In the genomic region with DNA sequence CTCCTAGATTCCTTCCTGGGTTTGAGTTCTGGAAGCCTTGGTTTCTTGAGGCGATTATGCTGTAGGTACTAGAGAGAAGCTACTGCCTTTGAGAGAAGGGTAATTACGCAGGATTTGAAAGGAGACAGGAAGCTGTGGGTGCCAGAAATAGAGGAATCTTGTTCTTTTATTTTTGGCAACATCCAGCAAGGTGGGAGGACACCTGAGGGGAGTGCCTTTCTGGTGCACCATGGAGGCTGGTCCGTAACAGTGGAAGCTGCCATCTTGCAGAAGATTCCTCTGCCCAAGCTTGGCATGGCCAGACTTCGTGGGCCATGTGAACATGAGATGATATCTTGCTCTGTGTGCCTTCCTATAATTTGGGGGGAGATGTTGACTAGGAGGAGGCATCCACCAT, we compare ENCODE assay signal across 13 cellular contexts.
A peak's percentile ranks its signal among the peaks of the same experiment; 100 is the strongest.
DNase-seq lines count a peak whose midpoint lies in the region; ATAC-seq and TF ChIP-seq lines count a peak whose summit lies in the region.
"Had no signal": no experiment of that assay in that cellular context is flagged by ENCODE, and none has a peak within 500 bp of the region (broad histone marks: within the 10 kb centered on the region; RNA-seq: fewer than 3 reads in every experiment).

No MANE protein-coding gene starts in this region.

- H3K79me2 ChIP-seq in OCI-LY3 (ENCODE audit: low read length), result no peaks in the 10 kb centered on the region

- intact Hi-C loops in spleen (cut with DNase I; ENCODE audit: low total_unique reads), result no loop called here

- H3K36me3 Mint-ChIP-seq in T-helper 1 cell treated with Interleukin-12 subunit alpha and Interleukin-12 subunit beta and Interleukin-4 antibody, amounts not matched to agents 30 μg/mL and 1 μg/mL, for 36 hours (ENCODE audit: low read depth), result peaks cover 18% of the 10 kb centered on the region

- no peaks in the 10 kb centered on the region for H3K27me3 ChIP-seq in OCI-LY3 (ENCODE audit: low read depth, low read length)
- no peaks in the 10 kb centered on the region for H3K27me3 ChIP-seq in spleen (replicated peaks in 1 of 7)

- H3K36me3 ChIP-seq in OCI-LY3 (replicated peaks; ENCODE audit: low read depth, low read length) (no peaks in the 10 kb centered on the region), spleen (no peaks in the 10 kb centered on the region)

- peak overlapping the region; percentile 59 for H3K4me3 ChIP-seq in OCI-LY3 (ENCODE audit: low read length)
- peak overlapping the region in 1 of 8 donors; percentile 39 for H3K4me3 ChIP-seq in spleen

- H3K9me3 ChIP-seq in OCI-LY3 (ENCODE audit: insufficient read depth, low read length) (no peaks in the 10 kb centered on the region), spleen (no peaks in the 10 kb centered on the region)

- no peak for DNase-seq in T-helper 1 cell
- no peak for DNase-seq in spleen
- DNase-seq in stimulated activated CD4-positive, alpha-beta T cell treated with anti-CD3 and anti-CD28 coated beads, Interleukin-4, amount 100 ng/mL, for 4 hours, result no peak
- no peak for DNase-seq in SIG-M5 treated with dmso at 0.1 percent for 504 hours (lab: John Stamatoyannopoulos, UW; ENCODE audit: unreplicated experiment)
- DNase-seq: activated CD4-positive, CD25-positive, alpha-beta regulatory T cell; effector CD8-positive, alpha-beta T cell; NCI-H2227 treated with DMSO at 0.1 percent for 48 hours; posterior cingulate gyrus had no signal

- H3K9ac ChIP-seq in OCI-LY3 (ENCODE audit: low read length), result peak overlapping the region; percentile 48; the same call in 1 of the 2 replicates

- H4K20me1 ChIP-seq in OCI-LY3 (ENCODE audit: insufficient read depth, low read length), result no peaks in the 10 kb centered on the region

- H3K27ac Mint-ChIP-seq in T-helper 1 cell treated with Interleukin-12 subunit alpha and Interleukin-12 subunit beta and Interleukin-4 antibody, amounts not matched to agents 30 μg/mL and 1 μg/mL, for 36 hours, result peak overlapping the region; percentile 80

- no peak overlapping the region for H3K4me3 Mint-ChIP-seq in T-helper 1 cell treated with Interleukin-12 subunit alpha and Interleukin-12 subunit beta and Interleukin-4 antibody, amounts not matched to agents 30 μg/mL and 1 μg/mL, for 36 hours

- peaks cover 48% of the 10 kb centered on the region for H3K4me1 Mint-ChIP-seq in T-helper 1 cell treated with Interleukin-12 subunit alpha and Interleukin-12 subunit beta and Interleukin-4 antibody, amounts not matched to agents 30 μg/mL and 1 μg/mL, for 36 hours (ENCODE audit: low read depth)

- WGBS in spleen, 5 donors, result 76 to 82% (median 80%) methylated on average over 4 of the region's 4 CpGs

- H3K27me3 Mint-ChIP-seq in T-helper 1 cell treated with Interleukin-12 subunit alpha and Interleukin-12 subunit beta and Interleukin-4 antibody, amounts not matched to agents 30 μg/mL and 1 μg/mL, for 36 hours (ENCODE audit: low read depth), result no peaks in the 10 kb centered on the region

- H3K4me2 ChIP-seq in OCI-LY3 (ENCODE audit: low read length), result peak overlapping the region; percentile 88

- H2AFZ ChIP-seq in OCI-LY3 (ENCODE audit: low read depth, low read length), result no peak overlapping the region

- ATAC-seq in GM21619 (IDR thresholded peaks at IDR 0.05; ENCODE audit: unreplicated experiment), result no peak

- TF ChIP-seq CTCF in OCI-LY3 (IDR thresholded peaks at IDR 0.05; ENCODE audit: low read depth, low read length), result no peak
- TF ChIP-seq CTCF in spleen (IDR thresholded peaks at IDR 0.05 in 8 of 11, conservative IDR thresholded peaks at IDR 0.05 in 3 of 11), result no peak

- peaks cover 39% of the 10 kb centered on the region for H3K4me1 ChIP-seq in OCI-LY3 (ENCODE audit: low read length)
- H3K4me1 ChIP-seq in spleen, result peaks cover 0 to 83% (median 36%) of the 10 kb centered on the region in 6 donors

- peaks cover 3% of the 10 kb centered on the region for H3K9me3 Mint-ChIP-seq in T-helper 1 cell treated with Interleukin-12 subunit alpha and Interleukin-12 subunit beta and Interleukin-4 antibody, amounts not matched to agents 30 μg/mL and 1 μg/mL, for 36 hours

- H3K27ac ChIP-seq in OCI-LY3 (ENCODE audit: low read length) (peak overlapping the region; percentile 60), cingulate gyrus (ENCODE audit: low read depth, low read length) (peak overlapping the region; percentile 4), spleen (peak overlapping the region; percentile 30 to 85 (median 72))
- H3K27ac ChIP-seq: 22Rv1 had no signal

- no peak for TF ChIP-seq POLR2A in spleen (IDR thresholded peaks at IDR 0.05)

Comparison
In these comparisons a context has a peak if more than half of its experiments do, and no peak if none do; other contexts are left out.
1. H3K27ac ChIP-seq: peak in every context shown above with its lines; median percentile 72 in spleen; 60 in OCI-LY3; 4 in cingulate gyrus.